Comparison of ENCODE assay signal across 16 cellular contexts in the genomic region with DNA sequence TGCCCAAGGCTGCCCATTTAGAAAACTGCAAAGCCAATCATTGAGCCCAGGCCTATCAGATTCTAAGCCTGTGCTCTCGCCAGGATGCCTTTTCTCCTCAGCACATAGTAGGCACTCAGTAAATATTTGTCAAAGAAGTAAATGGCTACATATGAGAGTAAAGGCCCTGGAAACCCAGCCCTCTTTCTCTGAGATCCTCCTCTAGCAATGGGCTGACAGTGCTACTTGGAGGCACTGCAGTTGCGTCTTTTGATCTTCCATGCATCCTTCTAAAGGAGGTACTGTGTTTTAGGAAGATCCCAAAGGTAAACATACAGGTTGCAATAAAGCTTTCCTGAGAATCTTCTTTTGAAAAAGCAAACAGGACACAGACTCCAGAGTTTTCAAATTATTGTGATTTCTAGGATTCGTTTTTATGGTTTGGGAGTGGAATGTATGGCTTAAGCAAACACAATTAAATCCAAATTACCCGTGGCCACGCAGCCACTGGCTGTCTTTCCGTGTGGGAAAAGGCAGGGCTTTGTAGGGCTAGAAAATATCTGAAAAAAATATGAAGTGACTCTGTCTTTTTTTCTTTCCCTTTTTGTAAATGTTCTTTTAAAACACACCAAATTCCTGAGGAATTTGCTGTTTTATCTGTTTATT.
A peak's percentile ranks its signal among the peaks of the same experiment; 100 is the strongest.
DNase-seq lines count a peak whose midpoint lies in the region; ATAC-seq and TF ChIP-seq lines count a peak whose summit lies in the region.
"Had no signal": no experiment of that assay in that cellular context is flagged by ENCODE, and none has a peak within 500 bp of the region (broad histone marks: within the 10 kb centered on the region; RNA-seq: fewer than 3 reads in every experiment).

No MANE protein-coding gene starts in this region.

- H2AFZ ChIP-seq in IMR-90 (replicated peaks; ENCODE audit: low read length, poor library complexity) (no peak overlapping the region), PC-3 (ENCODE audit: low read length) (no peak overlapping the region)

- no CpG with 5 or more reads among the region's 6 CpGs for WGBS in IMR-90 (ENCODE audit: extremely low coverage in 2 of 2, insufficient read length in 1 of 2), 2 experiments

- H4K20me1 ChIP-seq in IMR-90 (ENCODE audit: insufficient read depth, low read length) (no peaks in the 10 kb centered on the region), PC-3 (ENCODE audit: low read length) (no peaks in the 10 kb centered on the region)

- H3F3A ChIP-seq in PC-3 (ENCODE audit: low read length, unreplicated experiment), result no peaks in the 10 kb centered on the region

- peak overlapping the region; percentile 50; the same call in 1 of the 3 replicates for H2BK15ac ChIP-seq in IMR-90 (ENCODE audit: low read depth, low read length)

- peak overlapping the region; percentile 66 for H3K27ac ChIP-seq in IMR-90 (ENCODE audit: insufficient read depth, low read length)
- H3K27ac ChIP-seq in PC-3 (ENCODE audit: low read length), result no peak overlapping the region
- H3K27ac ChIP-seq: Peyer's patch had no signal

- H4K5ac ChIP-seq in IMR-90 (ENCODE audit: low read depth, low read length), result peak overlapping the region; percentile 86

- H3K27me3 ChIP-seq in IMR-90 (ENCODE audit: control insufficient read depth, insufficient read depth, low read length) (no peaks in the 10 kb centered on the region), PC-3 (ENCODE audit: low read length) (no peaks in the 10 kb centered on the region), skeletal muscle satellite cell (ENCODE audit: control insufficient read depth, insufficient read depth, low read length) (no peaks in the 10 kb centered on the region)
- H3K27me3 ChIP-seq: Peyer's patch had no signal

- peaks cover 12% of the 10 kb centered on the region for H3K4me1 ChIP-seq in IMR-90 (ENCODE audit: control insufficient read depth, insufficient read depth, low read length)
- no peaks in the 10 kb centered on the region; the same call in 1 of the 2 replicates for H3K4me1 ChIP-seq in PC-3 (ENCODE audit: insufficient read depth, low read length)
- peaks cover 42% of the 10 kb centered on the region for H3K4me1 ChIP-seq in skeletal muscle satellite cell (ENCODE audit: control insufficient read depth, insufficient read depth, low read length)
- H3K4me1 ChIP-seq: Peyer's patch had no signal

- DNase-seq in IMR-90 (peak; percentile 20), PC-3 (no peak), left colon (no peak), NCI-H446 treated with DMSO at 0.1 percent for 48 hours (lab: John Stamatoyannopoulos, UW) (no peak)
- no peak for DNase-seq in activated CD4-positive, alpha-beta T cell treated with anti-CD3 and anti-CD28 coated beads, Interleukin-2, amount 50 U/mL, for 4 hours
- DNase-seq: CD4-positive, CD25-positive, alpha-beta regulatory T cell; MM.1S; NCI-H1048; NCI-H1694; NCI-H2081; NCI-H446; NK-92 treated with Interleukin-12 subunit alpha and Interleukin-12 subunit beta, amount 100 ng/mL, for 24 hours; Peyer's patch had no signal

- POLR2A ChIA-PET in IMR-90 (lab: Charles Lee; ENCODE audit: unreplicated experiment), result no interaction called here
- POLR2A ChIA-PET in PC-3 (lab: Charles Lee; ENCODE audit: unreplicated experiment), result no interaction called here

- dilution Hi-C loops in IMR-90 (cut with HindIII; ENCODE audit: low sequenced_read_pairs, unreplicated experiment), result no loop called here

- peak overlapping the region; percentile 57 for H3K4me2 ChIP-seq in IMR-90 (ENCODE audit: low read depth, low read length)
- H3K4me2 ChIP-seq in PC-3 (ENCODE audit: low read length), result no peak overlapping the region
- H3K4me2 ChIP-seq in skeletal muscle satellite cell (ENCODE audit: low read length), result peak overlapping the region; percentile 32

- peak overlapping the region; percentile 88 for H3K4ac ChIP-seq in IMR-90 (ENCODE audit: low read depth, low read length)

- peak; percentile 33 for ATAC-seq in IMR-90 (ENCODE audit: low read depth)
- peak; percentile 33 for ATAC-seq in PC-3
- peak; percentile 92 for ATAC-seq in left colon
- ATAC-seq in GM21447 (IDR thresholded peaks at IDR 0.05; ENCODE audit: unreplicated experiment), result no peak
- ATAC-seq: K562 had no signal

- H3K9ac ChIP-seq in IMR-90 (ENCODE audit: low read depth, low read length) (no peak overlapping the region; the same call in 1 of the 2 replicates), PC-3 (ENCODE audit: low read length) (no peak overlapping the region), skeletal muscle satellite cell (ENCODE audit: low read depth, low read length) (peak overlapping the region; percentile 0)

- H4K91ac ChIP-seq in IMR-90 (ENCODE audit: insufficient read depth, low read depth, low read length), result peak overlapping the region; percentile 93

- no peak for TF ChIP-seq RAD21 in IMR-90 (IDR thresholded peaks at IDR 0.05; ENCODE audit: low read length)

- no peak overlapping the region for H2AK9ac ChIP-seq in IMR-90 (replicated peaks; ENCODE audit: low read depth, low read length, poor library complexity)

- no peak for TF ChIP-seq POLR2A in IMR-90 (IDR thresholded peaks at IDR 0.05; ENCODE audit: low read depth, low read length)

- peak overlapping the region; percentile 86 for H2AK5ac ChIP-seq in IMR-90 (ENCODE audit: low read depth, low read length)

- peak overlapping the region; percentile 90 for H2BK120ac ChIP-seq in IMR-90 (ENCODE audit: low read depth, low read length)

- no peaks in the 10 kb centered on the region for H3K9me2 ChIP-seq in PC-3 (replicated peaks; ENCODE audit: low read length)

- H4K8ac ChIP-seq in IMR-90 (ENCODE audit: low read depth in 2 of 2, low read length in 2 of 2), result peak overlapping the region in 1 of 2 experiments; percentile 76; a peak in 2 of 4 replicates

- H3K14ac ChIP-seq in IMR-90 (replicated peaks; ENCODE audit: low read depth, low read length), result peak overlapping the region; percentile 77

- H3K9me1 ChIP-seq in IMR-90 (ENCODE audit: insufficient read depth, low read length), result peaks cover 5% of the 10 kb centered on the region; the same call in 1 of the 2 replicates

- H3K9me3 ChIP-seq in IMR-90 (ENCODE audit: control insufficient read depth, insufficient read depth, low read length), result no peaks in the 10 kb centered on the region
- H3K9me3 ChIP-seq in PC-3 (ENCODE audit: low read length), result no peaks in the 10 kb centered on the region
- H3K9me3 ChIP-seq in skeletal muscle satellite cell (replicated peaks; ENCODE audit: low read length), result no peaks in the 10 kb centered on the region
- H3K9me3 ChIP-seq: Peyer's patch had no signal

- H3K56ac ChIP-seq in IMR-90 (ENCODE audit: extremely low read depth, insufficient read depth, low read length), result peak overlapping the region; percentile 2; the same call in 1 of the 2 replicates

- H3K4me3 ChIP-seq in IMR-90 (ENCODE audit: insufficient read depth, low read depth, low read length) (no peak overlapping the region), PC-3 (ENCODE audit: low read length) (no peak overlapping the region), skeletal muscle satellite cell (ENCODE audit: low read length) (no peak overlapping the region)
- H3K4me3 ChIP-seq: K562, Peyer's patch had no signal

- peak overlapping the region; percentile 76 for H2BK20ac ChIP-seq in IMR-90 (ENCODE audit: low read depth, low read length)

- H3K79me1 ChIP-seq in IMR-90 (ENCODE audit: low read depth in 1 of 2, low read length in 2 of 2), result no peaks in the 10 kb centered on the region

- no peaks in the 10 kb centered on the region for H3K36me3 ChIP-seq in IMR-90 (ENCODE audit: control insufficient read depth, insufficient read depth, low read length)
- no peaks in the 10 kb centered on the region for H3K36me3 ChIP-seq in PC-3 (ENCODE audit: low read depth, low read length)
- no peaks in the 10 kb centered on the region for H3K36me3 ChIP-seq in skeletal muscle satellite cell (ENCODE audit: insufficient read depth, low read length)
- H3K36me3 ChIP-seq: Peyer's patch had no signal

- in situ Hi-C loops in IMR-90 (cut with MboI; ENCODE audit: low sequenced_read_pairs), result no loop called here

- BruUV-seq in IMR-90 (replicated peaks; lab: Mats Ljungman, UMichigan) (no TSS peak), PC-3 (replicated peaks; lab: Mats Ljungman, UMichigan) (no TSS peak)

- CTCF ChIA-PET in IMR-90 (lab: Yijun Ruan, JAX), result no interaction called here
- CTCF ChIA-PET in PC-3 (lab: Charles Lee), result no interaction called here

- peak overlapping the region; percentile 60 for H2BK5ac ChIP-seq in IMR-90 (ENCODE audit: low read depth, low read length, poor library complexity, severe bottlenecking)

- H3K23ac ChIP-seq in IMR-90 (ENCODE audit: low read depth, low read length), result peak overlapping the region; percentile 81; the same call in 1 of the 2 replicates

- intact Hi-C loops in IMR-90 (cut with micrococcal nuclease), result loop anchor here (5.0 to 10.0 kb wide), 4 partner anchors 299 to 569 kb away; no protein-coding TSS in a partner anchor
- intact Hi-C loops in PC-3 (cut with micrococcal nuclease), result loop anchor here (10.0 kb wide), 1 partner anchor 569 kb away; no protein-coding TSS in a partner anchor
- intact Hi-C loops in left colon (cut with DNase I, micrococcal nuclease), result loop anchor here in 1 of 2 donors (10.0 kb wide), 1 partner anchor 141 kb away; no protein-coding TSS in a partner anchor

- no peak for TF ChIP-seq CTCF in IMR-90 (conservative IDR thresholded peaks at IDR 0.05; ENCODE audit: low read depth, low read length)
- no peak for TF ChIP-seq CTCF in PC-3 (conservative IDR thresholded peaks at IDR 0.05; ENCODE audit: low read depth, low read length)

- peak overlapping the region; percentile 91 for H3K18ac ChIP-seq in IMR-90 (ENCODE audit: low read depth, low read length)

- no peaks in the 10 kb centered on the region for H3K79me2 ChIP-seq in PC-3 (ENCODE audit: low read length)

TF ChIP-seq in IMR-90, 13 proteins besides CTCF, POLR2A, EP300 and RAD21 (continues in another document):
- TF ChIP-seq CHD1 (IDR thresholded peaks at IDR 0.05; ENCODE audit: low read depth, low read length) (no peak), BHLHE40 (IDR thresholded peaks at IDR 0.05; ENCODE audit: low read depth, low read length) (no peak), RCOR1 (IDR thresholded peaks at IDR 0.05; ENCODE audit: insufficient replicate concordance, low read length) (no peak), RFX5 (IDR thresholded peaks at IDR 0.05; ENCODE audit: low read depth, low read length) (no peak), MAZ (IDR thresholded peaks at IDR 0.05; ENCODE audit: borderline replicate concordance, low read depth, low read length) (no peak), ELK1 (IDR thresholded peaks at IDR 0.05; ENCODE audit: borderline replicate concordance, low read depth, low read length) (no peak), MXI1 (IDR thresholded peaks at IDR 0.05; ENCODE audit: borderline replicate concordance, low read depth, low read length) (no peak)
